9 cellular contexts compared by ENCODE assay signal in genomic region chr21:44711327-44712202, GRCh38. TPM values are rescaled to one million over a fixed set of nuclear protein-coding genes. Genes with fewer than 3 reads are reported as not detected.
DNase-seq lines count a peak whose midpoint lies in the region; ATAC-seq, FAIRE-seq and TF ChIP-seq lines count a peak whose summit lies in the region.
"Had no signal": no experiment of that assay in that cellular context is flagged by ENCODE, and none has a peak within 500 bp of the region (broad histone marks: within the 10 kb centered on the region; RNA-seq: fewer than 3 reads in every experiment).

Gene TSPEAR, minus strand, starts transcription at chr21:44711572. Its CDS starts 58 bp downstream, at chr21:44711514.

- H3K27ac Mint-ChIP-seq in naive thymus-derived CD8-positive, alpha-beta T cell = peak within 1 kb of the TSS in 8 of 10 donors; percentile 10 to 86 (median 66)

- peaks cover 21 to 49% (median 36%) of the 10 kb centered on the region in 4 donors for H3K4me1 Mint-ChIP-seq in naive thymus-derived CD8-positive, alpha-beta T cell

- H3K4me3 Mint-ChIP-seq in naive thymus-derived CD8-positive, alpha-beta T cell = peak within 1 kb of the TSS; percentile 50 to 86 (median 72)

- peaks cover 0 to 11% (median 3%) of the 10 kb centered on the region in 9 donors for H3K9me3 Mint-ChIP-seq in naive thymus-derived CD8-positive, alpha-beta T cell

- peaks cover 38 to 88% (median 59%) of the 10 kb centered on the region in 5 donors for H3K27me3 Mint-ChIP-seq in naive thymus-derived CD8-positive, alpha-beta T cell

- peaks cover 0 to 6% (median 2%) of the 10 kb centered on the region in 3 donors for H3K36me3 Mint-ChIP-seq in naive thymus-derived CD8-positive, alpha-beta T cell

- TF ChIP-seq CTCF in GM13976 (IDR thresholded peaks at IDR 0.05; ENCODE audit: borderline replicate concordance, control extremely low read depth, extremely low read depth, insufficient read depth, missing control alignments) = no peak

- FAIRE-seq in GM12892 (lab: Jason Lieb, UNC) = no peak

- peak; percentile 21 to 42 for ATAC-seq in naive thymus-derived CD8-positive, alpha-beta T cell

- POLR2A ChIA-PET in naive thymus-derived CD8-positive, alpha-beta T cell (lab: Charles Lee) = interaction anchor here (0.6 to 1.1 kb wide), 3 partner anchors 53 to 90 kb away, joined by 3 to 4 read pairs (median 3); no protein-coding TSS in a partner anchor

- peak; percentile 47 for DNase-seq in DMS53 treated with DMSO at 0.1 percent for 48 hours (lab: John Stamatoyannopoulos, UW; ENCODE audit: unreplicated experiment)
- DNase-seq in NCI-H1417 treated with DMSO at 0.1 percent for 48 hours (lab: John Stamatoyannopoulos, UW) = peak; percentile 33
- peak; percentile 54 for DNase-seq in activated CD8-positive, alpha-beta memory T cell treated with anti-CD3 and anti-CD28 coated beads, Interleukin-2, amount 50 U/mL, for 48 hours
- DNase-seq in naive thymus-derived CD8-positive, alpha-beta T cell = no peak
- no peak for DNase-seq in SIG-M5 (lab: John Stamatoyannopoulos, UW)
- no peak for DNase-seq in GM12892 (ENCODE audit: insufficient read length)
- no peak for DNase-seq in GM13976 (ENCODE audit: low spot score)
- DNase-seq in SKM-1 (lab: John Stamatoyannopoulos, UW; ENCODE audit: unreplicated experiment) = no peak
- DNase-seq: cerebellar nuclear complex had no signal

- no peak for TF ChIP-seq POLR2A in GM12892 (IDR thresholded peaks at IDR 0.05; ENCODE audit: low read depth, low read length)

- in situ Hi-C loops in GM13976 (cut with MboI; ENCODE audit: low sequenced_read_pairs, unreplicated experiment) = no loop called here

RNA-seq across cellular contexts. Expression of gene TSPEAR, which starts in this region (rescaled TPM):
- total RNA-seq in naive thymus-derived CD8-positive, alpha-beta T cell = not detected
- polyA plus RNA-seq in naive thymus-derived CD8-positive, alpha-beta T cell = under 1 TPM in 1 of 3 donors, not detected in 2; 0.07 TPM
- not detected for polyA plus RNA-seq in GM12892 (2012; ENCODE audit: missing spikeins)

Comparison
In these comparisons a context has a peak if more than half of its experiments do, and no peak if none do; other contexts are left out.
1. Peak in ATAC-seq in naive thymus-derived CD8-positive, alpha-beta T cell; RNA of the gene not detected or under 1 TPM.
2. DNase-seq: peak in DMS53 treated with DMSO at 0.1 percent for 48 hours (single experiment), NCI-H1417 treated with DMSO at 0.1 percent for 48 hours (single experiment) and activated CD8-positive, alpha-beta memory T cell treated with anti-CD3 and anti-CD28 coated beads, Interleukin-2, amount 50 U/mL, for 48 hours (single experiment); none in naive thymus-derived CD8-positive, alpha-beta T cell (0 of 10), SIG-M5 (single experiment), GM12892 (single experiment), GM13976 (single experiment) and SKM-1 (single experiment).